9 cellular contexts compared by ENCODE assay signal in the genomic region with DNA sequence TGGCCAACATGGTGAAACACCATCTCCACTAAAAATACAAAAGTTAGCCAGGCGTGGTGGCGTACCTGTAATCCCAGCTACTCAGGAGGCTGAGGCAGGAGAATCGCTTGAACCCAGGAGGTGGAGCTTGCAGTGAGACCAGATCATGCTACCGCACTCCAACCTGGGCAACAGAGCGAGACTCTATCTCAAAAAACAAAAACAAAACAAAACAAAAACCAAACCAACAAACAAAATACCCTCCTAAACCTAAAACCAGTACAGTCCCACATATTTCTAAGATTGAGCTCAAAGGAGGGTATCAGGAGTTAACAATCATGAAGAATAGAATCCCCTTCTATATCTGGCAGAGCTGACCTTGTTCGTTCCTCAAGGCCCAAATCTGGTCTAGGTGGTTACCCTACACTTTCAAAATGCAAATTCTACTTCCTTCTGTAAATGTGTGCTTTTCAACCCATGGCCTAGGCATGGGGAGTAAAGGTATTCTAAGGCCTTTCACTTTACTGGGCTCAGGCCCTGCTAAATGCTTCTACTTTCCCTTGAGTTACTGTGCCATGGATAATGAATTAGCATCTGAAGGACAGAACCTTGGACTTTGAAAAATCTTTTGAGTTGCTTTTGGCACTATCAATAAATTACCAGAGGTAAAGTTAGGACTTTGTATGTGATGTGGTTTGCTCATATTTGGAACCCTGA. TPM values are rescaled to one million over a fixed set of nuclear protein-coding genes. Genes with fewer than 3 reads are reported as not detected.
DNase-seq lines count a peak whose midpoint lies in the region; ATAC-seq and TF ChIP-seq lines count a peak whose summit lies in the region.
"Had no signal": no experiment of that assay in that cellular context is flagged by ENCODE, and none has a peak within 500 bp of the region (broad histone marks: within the 10 kb centered on the region; RNA-seq: fewer than 3 reads in every experiment).

No MANE protein-coding gene starts in this region.

- no peaks in the 10 kb centered on the region for H3K27me3 ChIP-seq in layer of hippocampus (ENCODE audit: control insufficient read depth, insufficient read depth, low read length)
- no peaks in the 10 kb centered on the region for H3K27me3 ChIP-seq in PC-3 (ENCODE audit: low read length)
- H3K27me3 ChIP-seq: sigmoid colon had no signal

- no TSS peak for BruUV-seq in PC-3 (replicated peaks; lab: Mats Ljungman, UMichigan)

- no peaks in the 10 kb centered on the region for H4K20me1 ChIP-seq in PC-3 (ENCODE audit: low read length)

- H3F3A ChIP-seq in PC-3 (ENCODE audit: low read length, unreplicated experiment): no peaks in the 10 kb centered on the region

- TF ChIP-seq CTCF in PC-3 (conservative IDR thresholded peaks at IDR 0.05; ENCODE audit: low read depth, low read length): no peak

- no peak overlapping the region for H3K4me3 ChIP-seq in PC-3 (ENCODE audit: low read length)
- H3K4me3 ChIP-seq: sigmoid colon had no signal

- H3K27ac ChIP-seq in layer of hippocampus (ENCODE audit: low read depth, low read length) (peak overlapping the region; percentile 22), PC-3 (ENCODE audit: low read length) (no peak overlapping the region)

- CTCF ChIA-PET in PC-3 (lab: Charles Lee): interaction anchor here (0.5 to 1.8 kb wide), 5 partner anchors 70 to 559 kb away, joined by 3 to 10 read pairs (median 4); no protein-coding TSS in a partner anchor

- H3K4me1 ChIP-seq in PC-3 (ENCODE audit: insufficient read depth, low read length): no peaks in the 10 kb centered on the region
- H3K4me1 ChIP-seq: sigmoid colon had no signal

- no peaks in the 10 kb centered on the region for H3K9me3 ChIP-seq in PC-3 (ENCODE audit: low read length)
- H3K9me3 ChIP-seq: sigmoid colon had no signal

- intact Hi-C loops in PC-3 (cut with micrococcal nuclease): loop anchor here (1.0 kb wide), 5 partner anchors 65 to 322 kb away; partner anchors contain the start of gene SIK2

- H3K36me3 ChIP-seq in PC-3 (ENCODE audit: low read depth, low read length): no peaks in the 10 kb centered on the region
- H3K36me3 ChIP-seq: sigmoid colon had no signal

- DNase-seq in EL (no peak), Kasumi-1 (lab: John Stamatoyannopoulos, UW) (no peak), PC-3 (no peak), nucleus accumbens (lab: John Stamatoyannopoulos, UW) (no peak)
- DNase-seq: sigmoid colon had no signal

- H3K79me2 ChIP-seq in PC-3 (ENCODE audit: low read length): no peaks in the 10 kb centered on the region

- H2AFZ ChIP-seq in PC-3 (ENCODE audit: low read length): no peak overlapping the region

- ATAC-seq in GM18519 (IDR thresholded peaks at IDR 0.05; ENCODE audit: low FRiP score, unreplicated experiment) (peak; percentile 92), GM21619 (IDR thresholded peaks at IDR 0.05; ENCODE audit: unreplicated experiment) (peak; percentile 97), HG03354 (IDR thresholded peaks at IDR 0.05; ENCODE audit: poor library complexity, severe bottlenecking, unreplicated experiment) (peak; percentile 97), PC-3 (no peak; the same call in 1 of the 2 replicates)

- no peak overlapping the region for H3K4me2 ChIP-seq in PC-3 (ENCODE audit: low read length)

- H3K9ac ChIP-seq in PC-3 (ENCODE audit: low read length): no peak overlapping the region

- POLR2A ChIA-PET in PC-3 (lab: Charles Lee; ENCODE audit: unreplicated experiment): no interaction called here

- H3K9me2 ChIP-seq in PC-3 (replicated peaks; ENCODE audit: low read length): no peaks in the 10 kb centered on the region

RNA-seq across cellular contexts. Expression of gene PPP2R1B, which starts 10.4 kb away (rescaled TPM):
- 31.3 and 41.5 TPM in 2 replicates for total RNA-seq in PC-3 (2014; rRNA removed)
